In genomic region chr15:99250001-99250400, GRCh38 we compare ENCODE assay signal across 9 cellular contexts. TPM values are rescaled to one million over a fixed set of nuclear protein-coding genes. Genes with fewer than 3 reads are reported as not detected.
DNase-seq lines count a peak whose midpoint lies in the region; TF ChIP-seq lines count a peak whose summit lies in the region.
"Had no signal": no experiment of that assay in that cellular context is flagged by ENCODE, and none has a peak within 500 bp of the region (broad histone marks: within the 10 kb centered on the region; RNA-seq: fewer than 3 reads in every experiment).

No MANE protein-coding gene starts in this region.

- intact Hi-C loops in activated CD4-positive, alpha-beta T cell treated with anti-CD3 and anti-CD28 coated beads, Interleukin-2, amount 10 ng/mL, durations not matched to agents 24 days and 14 days (cut with micrococcal nuclease) = loop anchor here (10.0 kb wide), 1 partner anchor 675 kb away; no protein-coding TSS in a partner anchor
- intact Hi-C loops in ascending aorta (cut with DNase I) = loop anchor here (2.0 to 10.0 kb wide), 2 partner anchors 1095 to 1353 kb away; partner anchors contain the start of genes ADAMTS17, ASB7 and LINS1

- H3K4me1 Mint-ChIP-seq in activated CD4-positive, alpha-beta T cell treated with anti-CD3 and anti-CD28 coated beads, Interleukin-2, amount 10 ng/mL, durations not matched to agents 7 days and 5 days = peaks cover 29% of the 10 kb centered on the region
- peaks cover 26% of the 10 kb centered on the region for H3K4me1 Mint-ChIP-seq in activated CD4-positive, alpha-beta T cell treated with anti-CD3 and anti-CD28 coated beads, Interleukin-2, amount 10 ng/mL, durations not matched to agents 24 days and 14 days

- peak overlapping the region; percentile 71 to 90 for H3K27ac ChIP-seq in ascending aorta
- H3K27ac ChIP-seq in iPS-20b (ENCODE audit: low read length) = peak overlapping the region; percentile 41
- H3K27ac ChIP-seq in subcutaneous abdominal adipose tissue (ENCODE audit: low read depth, low read length) = peak overlapping the region; percentile 90

- CTCF ChIA-PET in activated CD4-positive, alpha-beta T cell treated with anti-CD3 and anti-CD28 coated beads, Interleukin-2, amount 10 ng/mL, durations not matched to agents 7 days and 5 days (lab: Charles Lee) = interaction anchor here (1.9 kb wide), 1 partner anchor 454 kb away, joined by 5 read pairs; no protein-coding TSS in a partner anchor

- peak overlapping the region; percentile 63 to 89 for H3K4me3 ChIP-seq in ascending aorta
- H3K4me3 ChIP-seq in iPS-20b (ENCODE audit: low read length) = peak overlapping the region; percentile 79
- peak overlapping the region; percentile 82 to 96 (median 88) for H3K4me3 ChIP-seq in subcutaneous abdominal adipose tissue (ENCODE audit: low read depth in 1 of 5, low read length in 5 of 5)

- peak overlapping the region; percentile 88 for H3K27ac Mint-ChIP-seq in activated CD4-positive, alpha-beta T cell treated with anti-CD3 and anti-CD28 coated beads, Interleukin-2, amount 10 ng/mL, durations not matched to agents 7 days and 5 days
- H3K27ac Mint-ChIP-seq in activated CD4-positive, alpha-beta T cell treated with anti-CD3 and anti-CD28 coated beads, Interleukin-2, amount 10 ng/mL, durations not matched to agents 24 days and 14 days = no peak overlapping the region

- H3K4me1 ChIP-seq in ascending aorta = peaks cover 8 to 14% of the 10 kb centered on the region in 2 donors
- H3K4me1 ChIP-seq in iPS-20b (ENCODE audit: insufficient read depth, low read length) = peaks cover 7% of the 10 kb centered on the region; the same call in 1 of the 2 replicates
- H3K4me1 ChIP-seq in subcutaneous abdominal adipose tissue (ENCODE audit: control insufficient read depth in 5 of 5, insufficient read depth in 5 of 5, low read length in 5 of 5) = peaks cover 8 to 35% (median 32%) of the 10 kb centered on the region in 5 donors

- no peak for DNase-seq in activated CD4-positive, alpha-beta T cell treated with anti-CD3 and anti-CD28 coated beads, Interleukin-2, amount 10 ng/mL, durations not matched to agents 7 days and 5 days
- DNase-seq in activated CD4-positive, alpha-beta T cell treated with anti-CD3 and anti-CD28 coated beads, Interleukin-2, amount 10 ng/mL, durations not matched to agents 24 days and 14 days = no peak
- DNase-seq in ascending aorta (ENCODE audit: low spot score in 2 of 2) = no peak
- DNase-seq in activated CD8-positive, alpha-beta memory T cell treated with anti-CD3 and anti-CD28 coated beads for 24 hours = no peak
- DNase-seq in erythroblast (lab: John Stamatoyannopoulos, UW) = no peak
- DNase-seq in NK-92 treated with Interleukin-12 subunit alpha and Interleukin-12 subunit beta, amount 100 ng/mL, for 24 hours (lab: John Stamatoyannopoulos, UW) = no peak
- DNase-seq: activated naive CD8-positive, alpha-beta T cell treated with anti-CD3 and anti-CD28 coated beads, Interleukin-2, amount 10 ng/mL, durations not matched to agents 7 days and 5 days had no signal

- peaks cover 11% of the 10 kb centered on the region for H3K36me3 Mint-ChIP-seq in activated CD4-positive, alpha-beta T cell treated with anti-CD3 and anti-CD28 coated beads, Interleukin-2, amount 10 ng/mL, durations not matched to agents 7 days and 5 days (ENCODE audit: low read depth)
- peaks cover 4% of the 10 kb centered on the region for H3K36me3 Mint-ChIP-seq in activated CD4-positive, alpha-beta T cell treated with anti-CD3 and anti-CD28 coated beads, Interleukin-2, amount 10 ng/mL, durations not matched to agents 24 days and 14 days (ENCODE audit: low read depth)

- H3K27me3 ChIP-seq in ascending aorta (no peaks in the 10 kb centered on the region), iPS-20b (ENCODE audit: insufficient read depth, low read length) (peaks cover 12% of the 10 kb centered on the region), subcutaneous abdominal adipose tissue (ENCODE audit: control insufficient read depth in 5 of 5, insufficient read depth in 4 of 5, low read length in 5 of 5) (no peaks in the 10 kb centered on the region)

- H3K9me3 Mint-ChIP-seq in activated CD4-positive, alpha-beta T cell treated with anti-CD3 and anti-CD28 coated beads, Interleukin-2, amount 10 ng/mL, durations not matched to agents 7 days and 5 days = peaks cover 6% of the 10 kb centered on the region
- H3K9me3 Mint-ChIP-seq in activated CD4-positive, alpha-beta T cell treated with anti-CD3 and anti-CD28 coated beads, Interleukin-2, amount 10 ng/mL, durations not matched to agents 24 days and 14 days = peaks cover 5% of the 10 kb centered on the region
- H3K9me3 Mint-ChIP-seq: activated naive CD8-positive, alpha-beta T cell treated with anti-CD3 and anti-CD28 coated beads, Interleukin-2, amount 10 ng/mL, durations not matched to agents 7 days and 5 days had no signal

- peak overlapping the region; percentile 80 for H3K4me3 Mint-ChIP-seq in activated CD4-positive, alpha-beta T cell treated with anti-CD3 and anti-CD28 coated beads, Interleukin-2, amount 10 ng/mL, durations not matched to agents 7 days and 5 days
- H3K4me3 Mint-ChIP-seq in activated CD4-positive, alpha-beta T cell treated with anti-CD3 and anti-CD28 coated beads, Interleukin-2, amount 10 ng/mL, durations not matched to agents 24 days and 14 days = no peak overlapping the region

- H3K9ac ChIP-seq in iPS-20b (ENCODE audit: low read depth, low read length) (peak overlapping the region; percentile 85), subcutaneous abdominal adipose tissue (ENCODE audit: low read length in 5 of 5) (peak overlapping the region; percentile 79 to 96 (median 86))

- no peaks in the 10 kb centered on the region for H3K27me3 Mint-ChIP-seq in activated CD4-positive, alpha-beta T cell treated with anti-CD3 and anti-CD28 coated beads, Interleukin-2, amount 10 ng/mL, durations not matched to agents 7 days and 5 days
- no peaks in the 10 kb centered on the region for H3K27me3 Mint-ChIP-seq in activated CD4-positive, alpha-beta T cell treated with anti-CD3 and anti-CD28 coated beads, Interleukin-2, amount 10 ng/mL, durations not matched to agents 24 days and 14 days

- no peak for TF ChIP-seq POLR2A in erythroblast (IDR thresholded peaks at IDR 0.05; ENCODE audit: low read length)

- no peaks in the 10 kb centered on the region for H3K9me3 ChIP-seq in ascending aorta
- no peaks in the 10 kb centered on the region for H3K9me3 ChIP-seq in iPS-20b (ENCODE audit: insufficient read depth, low read depth, low read length)
- H3K9me3 ChIP-seq in subcutaneous abdominal adipose tissue (ENCODE audit: control insufficient read depth in 5 of 5, low read length in 5 of 5) = no peaks in the 10 kb centered on the region

- no peaks in the 10 kb centered on the region for H3K36me3 ChIP-seq in ascending aorta
- no peaks in the 10 kb centered on the region for H3K36me3 ChIP-seq in iPS-20b (ENCODE audit: insufficient read depth, low read depth, low read length)
- H3K36me3 ChIP-seq in subcutaneous abdominal adipose tissue (ENCODE audit: control insufficient read depth in 5 of 5, insufficient read depth in 5 of 5, low read length in 5 of 5) = no peaks in the 10 kb centered on the region

- TF ChIP-seq CTCF in ascending aorta (IDR thresholded peaks at IDR 0.05) = no peak

- POLR2A ChIA-PET in activated CD4-positive, alpha-beta T cell treated with anti-CD3 and anti-CD28 coated beads, Interleukin-2, amount 10 ng/mL, durations not matched to agents 7 days and 5 days (lab: Charles Lee) = no interaction called here

RNA-seq across cellular contexts. Expression of gene TTC23, which starts 0.6 kb away (rescaled TPM):
- total RNA-seq in activated CD4-positive, alpha-beta T cell treated with anti-CD3 and anti-CD28 coated beads, Interleukin-2, amount 10 ng/mL, durations not matched to agents 7 days and 5 days = 1 to 10 TPM; 1.6 to 3.1 TPM
- total RNA-seq in activated CD4-positive, alpha-beta T cell treated with anti-CD3 and anti-CD28 coated beads, Interleukin-2, amount 10 ng/mL, durations not matched to agents 24 days and 14 days = 4.7 and 6.0 TPM in 2 replicates
- 37.3 TPM for total RNA-seq in ascending aorta

RNA-seq across cellular contexts. Expression of gene LRRC28, which starts 1.3 kb away (rescaled TPM):
- 10 to 100 TPM; 19.2 to 26.0 TPM for total RNA-seq in activated CD4-positive, alpha-beta T cell treated with anti-CD3 and anti-CD28 coated beads, Interleukin-2, amount 10 ng/mL, durations not matched to agents 7 days and 5 days
- 15.1 and 16.7 TPM in 2 replicates for total RNA-seq in activated CD4-positive, alpha-beta T cell treated with anti-CD3 and anti-CD28 coated beads, Interleukin-2, amount 10 ng/mL, durations not matched to agents 24 days and 14 days
- total RNA-seq in ascending aorta = 24.2 TPM
